ENCODE assay signal across 1 cellular context in the genomic region with DNA sequence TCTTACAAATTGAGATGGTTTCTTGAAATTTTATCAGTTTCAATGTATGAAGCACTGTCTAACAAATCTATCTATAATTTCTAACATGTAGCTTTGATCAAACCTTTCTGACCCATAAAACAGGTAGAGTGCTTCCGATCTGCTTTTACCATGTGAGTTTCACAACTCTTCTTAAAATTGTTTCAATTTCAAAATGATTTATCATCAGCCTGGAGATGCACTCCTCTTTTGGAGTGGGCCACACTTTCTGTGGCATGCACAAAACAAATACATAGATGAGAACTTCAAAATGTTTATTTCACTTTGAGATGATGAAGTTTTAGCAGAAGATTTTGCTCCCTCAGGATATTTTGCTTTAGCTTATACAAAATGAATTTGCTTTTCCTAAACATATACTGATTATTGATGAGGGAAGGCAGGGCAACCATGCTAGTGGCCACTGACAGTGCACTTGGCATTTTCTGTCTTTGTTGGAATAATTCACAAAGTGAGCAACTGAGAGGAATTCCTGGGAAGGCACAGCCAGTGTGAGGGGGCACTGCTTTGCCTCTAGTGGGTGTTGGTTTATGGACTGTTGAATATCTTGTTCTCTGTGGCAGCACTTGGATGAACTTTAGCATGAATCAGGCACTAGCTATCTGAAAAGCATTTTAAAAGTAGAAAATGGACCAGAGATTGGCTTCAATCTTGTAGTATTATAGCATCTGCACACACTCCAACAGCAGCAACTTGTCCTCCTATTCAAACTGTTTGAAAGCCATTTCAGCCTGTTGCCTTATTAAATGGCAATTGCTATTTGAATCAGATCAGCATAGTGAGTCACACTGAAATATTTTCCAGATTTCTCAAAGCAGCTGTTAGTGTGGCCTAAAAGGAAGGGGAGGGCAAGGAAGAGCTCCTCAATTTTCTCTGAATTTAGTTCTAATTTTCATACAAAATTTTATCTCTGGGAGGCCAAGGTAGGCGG.
A peak's percentile ranks its signal among the peaks of the same experiment; 100 is the strongest.
TF ChIP-seq lines count a peak whose summit lies in the region.

No MANE protein-coding gene starts in this region.

TF ChIP-seq in SK-N-SH, 30 proteins besides CTCF, POLR2A, EP300 and RAD21 (continued from another document):
- TF ChIP-seq, protein P1, sequence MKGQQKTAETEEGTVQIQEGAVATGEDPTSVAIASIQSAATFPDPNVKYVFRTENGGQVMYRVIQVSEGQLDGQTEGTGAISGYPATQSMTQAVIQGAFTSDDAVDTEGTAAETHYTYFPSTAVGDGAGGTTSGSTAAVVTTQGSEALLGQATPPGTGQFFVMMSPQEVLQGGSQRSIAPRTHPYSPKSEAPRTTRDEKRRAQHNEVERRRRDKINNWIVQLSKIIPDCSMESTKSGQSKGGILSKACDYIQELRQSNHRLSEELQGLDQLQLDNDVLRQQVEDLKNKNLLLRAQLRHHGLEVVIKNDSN (IDR thresholded peaks at IDR 0.05; ENCODE audit: borderline replicate concordance, low read depth): no peak
- TF ChIP-seq NRF1 (IDR thresholded peaks at IDR 0.05; ENCODE audit: low read depth, low read length): no peak
- TF ChIP-seq MXI1 (IDR thresholded peaks at IDR 0.05; ENCODE audit: low read depth, low read length): no peak
- peak; percentile 35; the same call in 1 of the 2 replicates for TF ChIP-seq POLR2AphosphoS5 (IDR thresholded peaks at IDR 0.05; ENCODE audit: low read depth, low read length)
- peak; percentile 56; the same call in 1 of the 2 replicates for TF ChIP-seq FOXM1 (IDR thresholded peaks at IDR 0.05; ENCODE audit: low read depth)
- peak; percentile 89 for TF ChIP-seq TCF12 (IDR thresholded peaks at IDR 0.05)
- TF ChIP-seq, protein P2, sequence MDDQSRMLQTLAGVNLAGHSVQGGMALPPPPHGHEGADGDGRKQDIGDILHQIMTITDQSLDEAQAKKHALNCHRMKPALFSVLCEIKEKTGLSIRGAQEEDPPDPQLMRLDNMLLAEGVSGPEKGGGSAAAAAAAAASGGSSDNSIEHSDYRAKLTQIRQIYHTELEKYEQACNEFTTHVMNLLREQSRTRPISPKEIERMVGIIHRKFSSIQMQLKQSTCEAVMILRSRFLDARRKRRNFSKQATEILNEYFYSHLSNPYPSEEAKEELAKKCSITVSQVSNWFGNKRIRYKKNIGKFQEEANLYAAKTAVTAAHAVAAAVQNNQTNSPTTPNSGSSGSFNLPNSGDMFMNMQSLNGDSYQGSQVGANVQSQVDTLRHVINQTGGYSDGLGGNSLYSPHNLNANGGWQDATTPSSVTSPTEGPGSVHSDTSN (IDR thresholded peaks at IDR 0.05): peak; percentile 58; the same call in 1 of the 2 replicates
- no peak for TF ChIP-seq NFIC (IDR thresholded peaks at IDR 0.05; ENCODE audit: borderline replicate concordance)
- TF ChIP-seq GATA2 (CRISPR knock-in tag; IDR thresholded peaks at IDR 0.05): no peak
- TF ChIP-seq GABPA (IDR thresholded peaks at IDR 0.05; ENCODE audit: low read depth): no peak
- no peak for TF ChIP-seq ELF1 (IDR thresholded peaks at IDR 0.05)
- TF ChIP-seq, protein P3, sequence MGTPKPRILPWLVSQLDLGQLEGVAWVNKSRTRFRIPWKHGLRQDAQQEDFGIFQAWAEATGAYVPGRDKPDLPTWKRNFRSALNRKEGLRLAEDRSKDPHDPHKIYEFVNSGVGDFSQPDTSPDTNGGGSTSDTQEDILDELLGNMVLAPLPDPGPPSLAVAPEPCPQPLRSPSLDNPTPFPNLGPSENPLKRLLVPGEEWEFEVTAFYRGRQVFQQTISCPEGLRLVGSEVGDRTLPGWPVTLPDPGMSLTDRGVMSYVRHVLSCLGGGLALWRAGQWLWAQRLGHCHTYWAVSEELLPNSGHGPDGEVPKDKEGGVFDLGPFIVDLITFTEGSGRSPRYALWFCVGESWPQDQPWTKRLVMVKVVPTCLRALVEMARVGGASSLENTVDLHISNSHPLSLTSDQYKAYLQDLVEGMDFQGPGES (IDR thresholded peaks at IDR 0.05; ENCODE audit: low read depth, low read length): no peak
- TF ChIP-seq TAF1 (IDR thresholded peaks at IDR 0.05; ENCODE audit: borderline replicate concordance, low read depth, low read length): no peak
- peak; percentile 89 for TF ChIP-seq FOSL2 (IDR thresholded peaks at IDR 0.05; ENCODE audit: borderline replicate concordance, low read depth)
- TF ChIP-seq, protein P4, sequence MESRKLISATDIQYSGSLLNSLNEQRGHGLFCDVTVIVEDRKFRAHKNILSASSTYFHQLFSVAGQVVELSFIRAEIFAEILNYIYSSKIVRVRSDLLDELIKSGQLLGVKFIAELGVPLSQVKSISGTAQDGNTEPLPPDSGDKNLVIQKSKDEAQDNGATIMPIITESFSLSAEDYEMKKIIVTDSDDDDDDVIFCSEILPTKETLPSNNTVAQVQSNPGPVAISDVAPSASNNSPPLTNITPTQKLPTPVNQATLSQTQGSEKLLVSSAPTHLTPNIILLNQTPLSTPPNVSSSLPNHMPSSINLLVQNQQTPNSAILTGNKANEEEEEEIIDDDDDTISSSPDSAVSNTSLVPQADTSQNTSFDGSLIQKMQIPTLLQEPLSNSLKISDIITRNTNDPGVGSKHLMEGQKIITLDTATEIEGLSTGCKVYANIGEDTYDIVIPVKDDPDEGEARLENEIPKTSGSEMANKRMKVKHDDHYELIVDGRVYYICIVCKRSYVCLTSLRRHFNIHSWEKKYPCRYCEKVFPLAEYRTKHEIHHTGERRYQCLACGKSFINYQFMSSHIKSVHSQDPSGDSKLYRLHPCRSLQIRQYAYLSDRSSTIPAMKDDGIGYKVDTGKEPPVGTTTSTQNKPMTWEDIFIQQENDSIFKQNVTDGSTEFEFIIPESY (IDR thresholded peaks at IDR 0.05; ENCODE audit: borderline replicate concordance, low read depth): no peak
- TF ChIP-seq, protein P5, sequence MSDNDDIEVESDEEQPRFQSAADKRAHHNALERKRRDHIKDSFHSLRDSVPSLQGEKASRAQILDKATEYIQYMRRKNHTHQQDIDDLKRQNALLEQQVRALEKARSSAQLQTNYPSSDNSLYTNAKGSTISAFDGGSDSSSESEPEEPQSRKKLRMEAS (IDR thresholded peaks at IDR 0.05; ENCODE audit: low read depth): no peak
- TF ChIP-seq FOXJ3 (CRISPR knock-in tag; IDR thresholded peaks at IDR 0.05): no peak
- TF ChIP-seq, protein P6, sequence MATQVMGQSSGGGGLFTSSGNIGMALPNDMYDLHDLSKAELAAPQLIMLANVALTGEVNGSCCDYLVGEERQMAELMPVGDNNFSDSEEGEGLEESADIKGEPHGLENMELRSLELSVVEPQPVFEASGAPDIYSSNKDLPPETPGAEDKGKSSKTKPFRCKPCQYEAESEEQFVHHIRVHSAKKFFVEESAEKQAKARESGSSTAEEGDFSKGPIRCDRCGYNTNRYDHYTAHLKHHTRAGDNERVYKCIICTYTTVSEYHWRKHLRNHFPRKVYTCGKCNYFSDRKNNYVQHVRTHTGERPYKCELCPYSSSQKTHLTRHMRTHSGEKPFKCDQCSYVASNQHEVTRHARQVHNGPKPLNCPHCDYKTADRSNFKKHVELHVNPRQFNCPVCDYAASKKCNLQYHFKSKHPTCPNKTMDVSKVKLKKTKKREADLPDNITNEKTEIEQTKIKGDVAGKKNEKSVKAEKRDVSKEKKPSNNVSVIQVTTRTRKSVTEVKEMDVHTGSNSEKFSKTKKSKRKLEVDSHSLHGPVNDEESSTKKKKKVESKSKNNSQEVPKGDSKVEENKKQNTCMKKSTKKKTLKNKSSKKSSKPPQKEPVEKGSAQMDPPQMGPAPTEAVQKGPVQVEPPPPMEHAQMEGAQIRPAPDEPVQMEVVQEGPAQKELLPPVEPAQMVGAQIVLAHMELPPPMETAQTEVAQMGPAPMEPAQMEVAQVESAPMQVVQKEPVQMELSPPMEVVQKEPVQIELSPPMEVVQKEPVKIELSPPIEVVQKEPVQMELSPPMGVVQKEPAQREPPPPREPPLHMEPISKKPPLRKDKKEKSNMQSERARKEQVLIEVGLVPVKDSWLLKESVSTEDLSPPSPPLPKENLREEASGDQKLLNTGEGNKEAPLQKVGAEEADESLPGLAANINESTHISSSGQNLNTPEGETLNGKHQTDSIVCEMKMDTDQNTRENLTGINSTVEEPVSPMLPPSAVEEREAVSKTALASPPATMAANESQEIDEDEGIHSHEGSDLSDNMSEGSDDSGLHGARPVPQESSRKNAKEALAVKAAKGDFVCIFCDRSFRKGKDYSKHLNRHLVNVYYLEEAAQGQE (IDR thresholded peaks at IDR 0.05; ENCODE audit: low read depth, low read length): 0 out of 2 replicates have a peak, but pooled peaks have one; percentile 27
- peak; percentile 80 for TF ChIP-seq JUND (IDR thresholded peaks at IDR 0.05)
- no peak for TF ChIP-seq RFX5 (IDR thresholded peaks at IDR 0.05; ENCODE audit: low read length)
- TF ChIP-seq CHD2 (IDR thresholded peaks at IDR 0.05; ENCODE audit: low read length, partially characterized antibody): no peak
- TF ChIP-seq, protein P7, sequence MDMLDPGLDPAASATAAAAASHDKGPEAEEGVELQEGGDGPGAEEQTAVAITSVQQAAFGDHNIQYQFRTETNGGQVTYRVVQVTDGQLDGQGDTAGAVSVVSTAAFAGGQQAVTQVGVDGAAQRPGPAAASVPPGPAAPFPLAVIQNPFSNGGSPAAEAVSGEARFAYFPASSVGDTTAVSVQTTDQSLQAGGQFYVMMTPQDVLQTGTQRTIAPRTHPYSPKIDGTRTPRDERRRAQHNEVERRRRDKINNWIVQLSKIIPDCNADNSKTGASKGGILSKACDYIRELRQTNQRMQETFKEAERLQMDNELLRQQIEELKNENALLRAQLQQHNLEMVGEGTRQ (IDR thresholded peaks at IDR 0.05; ENCODE audit: borderline replicate concordance, low read depth, low read length): no peak
TF ChIP-seq in SK-N-SH: peak in this region for 10.
